In genomic region chr2:136381722-136382633, GRCh38 we compare ENCODE assay signal across 9 cellular contexts.
DNase-seq lines count a peak whose midpoint lies in the region; ATAC-seq and TF ChIP-seq lines count a peak whose summit lies in the region.
"Had no signal": no experiment of that assay in that cellular context is flagged by ENCODE, and none has a peak within 500 bp of the region (broad histone marks: within the 10 kb centered on the region; RNA-seq: fewer than 3 reads in every experiment).

No MANE protein-coding gene starts in this region.

- H3K9me3 ChIP-seq in right lobe of liver (no peaks in the 10 kb centered on the region), transverse colon (no peaks in the 10 kb centered on the region)
- H3K9me3 ChIP-seq: SJSA1 had no signal

- TF ChIP-seq CTCF in right lobe of liver (IDR thresholded peaks at IDR 0.05) (no peak), transverse colon (IDR thresholded peaks at IDR 0.05) (no peak), type B pancreatic cell (conservative IDR thresholded peaks at IDR 0.05) (no peak)

- ATAC-seq in GM19372 (IDR thresholded peaks at IDR 0.05; ENCODE audit: low read depth, unreplicated experiment) = peak; percentile 63
- ATAC-seq in HG03354 (IDR thresholded peaks at IDR 0.05; ENCODE audit: poor library complexity, severe bottlenecking, unreplicated experiment) = peak; percentile 83
- ATAC-seq in right lobe of liver = peak; percentile 17 to 40 (median 28)

- no peaks in the 10 kb centered on the region for H3K36me3 Mint-ChIP-seq in activated CD4-positive, alpha-beta T cell treated with anti-CD3 and anti-CD28 coated beads, Interleukin-2, amount 10 ng/mL, durations not matched to agents 24 days and 14 days (ENCODE audit: low read depth)
- H3K36me3 Mint-ChIP-seq in type B pancreatic cell = no peaks in the 10 kb centered on the region

- peak; percentile 93 for DNase-seq in activated CD4-positive, alpha-beta T cell treated with anti-CD3 and anti-CD28 coated beads, Interleukin-2, amount 10 ng/mL, durations not matched to agents 24 days and 14 days
- peak in 1 of 3 donors; percentile 49 for DNase-seq in right lobe of liver
- DNase-seq in transverse colon = peak; percentile 71
- DNase-seq in DMS53 (lab: John Stamatoyannopoulos, UW) = no peak
- no peak for DNase-seq in NK-92 treated with Interleukin-12 subunit alpha and Interleukin-12 subunit beta, amount 100 ng/mL, for 24 hours (lab: John Stamatoyannopoulos, UW)
- DNase-seq in type B pancreatic cell (ENCODE audit: extremely low spot score, unreplicated experiment) = no peak

- H3K4me3 Mint-ChIP-seq in activated CD4-positive, alpha-beta T cell treated with anti-CD3 and anti-CD28 coated beads, Interleukin-2, amount 10 ng/mL, durations not matched to agents 24 days and 14 days = peak overlapping the region; percentile 58
- H3K4me3 Mint-ChIP-seq in type B pancreatic cell = no peak overlapping the region

- no peaks in the 10 kb centered on the region for H3K9me3 Mint-ChIP-seq in activated CD4-positive, alpha-beta T cell treated with anti-CD3 and anti-CD28 coated beads, Interleukin-2, amount 10 ng/mL, durations not matched to agents 24 days and 14 days
- peaks cover 2% of the 10 kb centered on the region for H3K9me3 Mint-ChIP-seq in type B pancreatic cell

- TF ChIP-seq POLR2A in right lobe of liver (IDR thresholded peaks at IDR 0.05) (no peak), transverse colon (IDR thresholded peaks at IDR 0.05) (peak; percentile 26)

- no peak overlapping the region for H3K27ac ChIP-seq in right lobe of liver
- peak overlapping the region in 2 of 4 donors; percentile 15 to 51 for H3K27ac ChIP-seq in transverse colon
- H3K27ac ChIP-seq: SJSA1 had no signal

- in situ Hi-C loops in transverse colon (cut with MboI; ENCODE audit: low pct_ligation_motif_present in 1 of 4, low pct_unique_long_range_greater_than_20kb in 1 of 4, low sequenced_read_pairs in 3 of 4) = loop anchor here (5.0 to 10.0 kb wide), 2 partner anchors 465 to 467 kb away; no protein-coding TSS in a partner anchor

- TF ChIP-seq EP300 in transverse colon (IDR thresholded peaks at IDR 0.05; ENCODE audit: low read depth) = peak; percentile 19

- H3K4me3 ChIP-seq in right lobe of liver = no peak overlapping the region
- H3K4me3 ChIP-seq in transverse colon = no peak overlapping the region
- H3K4me3 ChIP-seq: SJSA1 had no signal

- H3K4me1 ChIP-seq in right lobe of liver (no peaks in the 10 kb centered on the region), transverse colon (no peaks in the 10 kb centered on the region)
- H3K4me1 ChIP-seq: SJSA1 had no signal

- H3K4me1 Mint-ChIP-seq in activated CD4-positive, alpha-beta T cell treated with anti-CD3 and anti-CD28 coated beads, Interleukin-2, amount 10 ng/mL, durations not matched to agents 24 days and 14 days = peaks cover 69% of the 10 kb centered on the region
- peaks cover 8% of the 10 kb centered on the region for H3K4me1 Mint-ChIP-seq in type B pancreatic cell (ENCODE audit: unreplicated experiment)

- no peaks in the 10 kb centered on the region for H3K36me3 ChIP-seq in right lobe of liver
- no peaks in the 10 kb centered on the region for H3K36me3 ChIP-seq in transverse colon
- H3K36me3 ChIP-seq: SJSA1 had no signal

- 50% methylated on average over 12 of the region's 14 CpGs for WGBS in right lobe of liver (ENCODE audit: insufficient coverage, low coverage, low lambda C conversion rate, missing lambda C conversion rate)
- WGBS in transverse colon (ENCODE audit: low coverage in 1 of 2), 2 donors = 61 to 71% methylated on average over 9 to 14 of the region's 14 CpGs

- H3K27me3 ChIP-seq in right lobe of liver (no peaks in the 10 kb centered on the region), transverse colon (no peaks in the 10 kb centered on the region)
- H3K27me3 ChIP-seq: SJSA1 had no signal

- H3K27ac Mint-ChIP-seq in activated CD4-positive, alpha-beta T cell treated with anti-CD3 and anti-CD28 coated beads, Interleukin-2, amount 10 ng/mL, durations not matched to agents 24 days and 14 days = peak overlapping the region; percentile 93
- no peak overlapping the region for H3K27ac Mint-ChIP-seq in type B pancreatic cell

- intact Hi-C loops in activated CD4-positive, alpha-beta T cell treated with anti-CD3 and anti-CD28 coated beads, Interleukin-2, amount 10 ng/mL, durations not matched to agents 24 days and 14 days (cut with micrococcal nuclease) = loop anchor here (1.0 to 5.0 kb wide), 18 partner anchors 23 to 1329 kb away; partner anchors contain the start of genes DARS1, R3HDM1, RAB3GAP1 and UBXN4
- intact Hi-C loops in right lobe of liver (cut with DNase I) (loop anchor here in 1 of 2 donors (10.0 kb wide), 1 partner anchor 467 kb away; no protein-coding TSS in a partner anchor), transverse colon (cut with DNase I; ENCODE audit: low total_unique reads) (loop anchor here (5.0 kb wide), 1 partner anchor 460 kb away; no protein-coding TSS in a partner anchor)

- H3K27me3 Mint-ChIP-seq in activated CD4-positive, alpha-beta T cell treated with anti-CD3 and anti-CD28 coated beads, Interleukin-2, amount 10 ng/mL, durations not matched to agents 24 days and 14 days = no peaks in the 10 kb centered on the region
- H3K27me3 Mint-ChIP-seq in type B pancreatic cell = peaks cover 9% of the 10 kb centered on the region

Comparison
In these comparisons a context has a peak if more than half of its experiments do, and no peak if none do; other contexts are left out.
1. ATAC-seq: peak in every context shown above with its lines; median percentile 83 in HG03354; 63 in GM19372; 28 in right lobe of liver.
2. DNase-seq: peak in activated CD4-positive, alpha-beta T cell treated with anti-CD3 and anti-CD28 coated beads, Interleukin-2, amount 10 ng/mL, durations not matched to agents 24 days and 14 days (single experiment) and transverse colon (single experiment); none in DMS53 (single experiment), NK-92 treated with Interleukin-12 subunit alpha and Interleukin-12 subunit beta, amount 100 ng/mL, for 24 hours (single experiment) and type B pancreatic cell (single experiment).